In the genomic region with DNA sequence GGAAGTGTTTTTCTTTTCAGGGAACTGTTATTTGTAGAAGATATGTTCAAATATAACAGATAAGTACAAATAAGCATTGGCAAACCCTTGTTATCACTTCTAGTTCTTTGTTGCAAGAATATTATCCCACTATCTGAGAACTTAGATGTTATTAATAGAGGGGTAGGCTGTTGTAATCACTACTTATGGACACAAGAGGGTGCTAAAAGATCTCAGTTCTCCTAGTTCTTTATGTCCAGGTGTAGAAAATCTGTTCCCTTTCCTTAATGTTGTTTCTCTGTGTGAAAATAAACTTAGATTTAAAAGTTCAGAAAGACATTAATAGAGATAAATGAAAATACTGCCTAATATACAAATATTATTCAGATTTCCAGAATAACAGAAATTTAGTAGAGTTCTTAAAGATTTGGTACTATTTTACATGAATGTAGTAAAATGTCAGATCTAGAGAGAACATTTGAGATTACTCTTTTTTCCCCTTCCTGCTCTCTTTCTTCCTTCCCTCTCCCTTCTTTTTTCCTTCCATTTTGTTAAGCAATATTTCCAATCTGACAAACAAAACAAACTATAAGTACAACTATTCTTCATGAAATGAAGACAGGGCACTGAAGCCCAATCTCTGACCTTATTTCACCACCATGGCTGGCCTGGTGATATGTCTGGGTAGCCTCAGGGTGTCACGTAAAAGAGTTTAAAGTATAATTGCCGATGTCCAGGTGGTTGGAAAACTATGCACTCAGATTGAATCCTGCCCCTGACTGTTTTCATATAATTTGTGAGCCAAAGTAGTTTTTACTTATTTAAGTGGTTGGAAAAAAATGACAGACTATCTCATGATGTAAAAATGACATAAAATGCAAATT, we compare ENCODE assay signal across 9 cellular contexts. TPM values are rescaled to one million over a fixed set of nuclear protein-coding genes. Genes with fewer than 3 reads are reported as not detected.
A peak's percentile ranks its signal among the peaks of the same experiment; 100 is the strongest.
DNase-seq lines count a peak whose midpoint lies in the region; ATAC-seq and TF ChIP-seq lines count a peak whose summit lies in the region.
"Had no signal": no experiment of that assay in that cellular context is flagged by ENCODE, and none has a peak within 500 bp of the region (broad histone marks: within the 10 kb centered on the region; RNA-seq: fewer than 3 reads in every experiment).

No MANE protein-coding gene starts in this region.

- no peaks in the 10 kb centered on the region for H3K79me2 ChIP-seq in fibroblast of lung (ENCODE audit: control insufficient read depth, insufficient read depth, low read length)

- WGBS in psoas muscle, 3 donors = 63 to 74% (median 69%) methylated on average over 2 of the region's 2 CpGs

- no peak overlapping the region for H3K27ac ChIP-seq in fibroblast of lung (ENCODE audit: insufficient read depth, low read length)
- no peak overlapping the region for H3K27ac ChIP-seq in psoas muscle

- H2AFZ ChIP-seq in fibroblast of lung (ENCODE audit: low read length) = no peak overlapping the region

- H3K36me3 Mint-ChIP-seq in activated CD4-positive, alpha-beta memory T cell treated with anti-CD3 and anti-CD28 coated beads for 36 hours = no peaks in the 10 kb centered on the region
- H3K36me3 Mint-ChIP-seq: naive B cell had no signal

- TF ChIP-seq CTCF in fibroblast of lung (conservative IDR thresholded peaks at IDR 0.05 in 1 of 2, IDR thresholded peaks at IDR 0.05 in 1 of 2; ENCODE audit: low read depth in 1 of 2, low read length in 2 of 2) = peak; percentile 37 to 66
- peak; percentile 56 for TF ChIP-seq CTCF in psoas muscle (IDR thresholded peaks at IDR 0.05)

- peak; percentile 24 for DNase-seq in Caki2 (ENCODE audit: low read depth)
- peak; percentile 22 for DNase-seq in HT1080 (ENCODE audit: low read depth)
- peak; percentile 41 for DNase-seq in RPMI8226
- DNase-seq in fibroblast of lung (ENCODE audit: low read depth in 2 of 2) = peak; percentile 32 to 67
- DNase-seq in psoas muscle = no peak
- no peak for DNase-seq in activated CD4-positive, alpha-beta memory T cell treated with anti-CD3 and anti-CD28 coated beads for 36 hours
- no peak for DNase-seq in effector CD8-positive, alpha-beta T cell (lab: John Stamatoyannopoulos, UW)
- DNase-seq: naive B cell had no signal

- ATAC-seq in GM19438 (IDR thresholded peaks at IDR 0.05; ENCODE audit: low read depth, unreplicated experiment) (peak; percentile 80), psoas muscle (peak in 1 of 4 donors; percentile 41)

- no peak overlapping the region for H3K4me3 Mint-ChIP-seq in activated CD4-positive, alpha-beta memory T cell treated with anti-CD3 and anti-CD28 coated beads for 36 hours
- H3K4me3 Mint-ChIP-seq: naive B cell had no signal

- no peaks in the 10 kb centered on the region for H3K9me3 ChIP-seq in fibroblast of lung (ENCODE audit: control insufficient read depth, insufficient read depth, low read depth, low read length)
- H3K9me3 ChIP-seq in psoas muscle = no peaks in the 10 kb centered on the region

- H3K4me1 ChIP-seq in fibroblast of lung (ENCODE audit: control insufficient read depth, extremely low read depth, insufficient read depth, low read length) (no peaks in the 10 kb centered on the region), psoas muscle (no peaks in the 10 kb centered on the region)

- H3K27me3 Mint-ChIP-seq in activated CD4-positive, alpha-beta memory T cell treated with anti-CD3 and anti-CD28 coated beads for 36 hours = peaks cover 2% of the 10 kb centered on the region
- H3K27me3 Mint-ChIP-seq: naive B cell had no signal

- H3K4me3 ChIP-seq in fibroblast of lung (replicated peaks in 1 of 4; ENCODE audit: control extremely low read depth in 1 of 4, insufficient read depth in 1 of 4, low read depth in 3 of 4, low read length in 4 of 4) = no peak overlapping the region
- no peak overlapping the region for H3K4me3 ChIP-seq in psoas muscle

- intact Hi-C loops in psoas muscle (cut with DNase I) = loop anchor here in 1 of 2 donors (10.0 kb wide), 1 partner anchor 145 kb away; no protein-coding TSS in a partner anchor
- intact Hi-C loops in activated CD4-positive, alpha-beta memory T cell treated with anti-CD3 and anti-CD28 coated beads for 36 hours (cut with micrococcal nuclease) = loop anchor here (1.0 to 10.0 kb wide), 3 partner anchors 425 to 781 kb away; no protein-coding TSS in a partner anchor

- H3K36me3 ChIP-seq in fibroblast of lung (ENCODE audit: control insufficient read depth, insufficient read depth, low read length) = no peaks in the 10 kb centered on the region
- no peaks in the 10 kb centered on the region for H3K36me3 ChIP-seq in psoas muscle (ENCODE audit: insufficient read depth in 1 of 2, low read depth in 1 of 2)

- POLR2A ChIA-PET in activated CD4-positive, alpha-beta memory T cell treated with anti-CD3 and anti-CD28 coated beads for 36 hours (lab: Charles Lee) = no interaction called here

- CTCF ChIA-PET in activated CD4-positive, alpha-beta memory T cell treated with anti-CD3 and anti-CD28 coated beads for 36 hours (lab: Charles Lee) = interaction anchor here (0.7 to 1.1 kb wide), 3 partner anchors 425 to 781 kb away, joined by 3 to 4 read pairs (median 3); no protein-coding TSS in a partner anchor

- no peaks in the 10 kb centered on the region for H3K4me1 Mint-ChIP-seq in activated CD4-positive, alpha-beta memory T cell treated with anti-CD3 and anti-CD28 coated beads for 36 hours (ENCODE audit: low read depth)
- H3K4me1 Mint-ChIP-seq: naive B cell had no signal

- H3K27ac Mint-ChIP-seq in activated CD4-positive, alpha-beta memory T cell treated with anti-CD3 and anti-CD28 coated beads for 36 hours = no peak overlapping the region
- H3K27ac Mint-ChIP-seq: naive B cell had no signal

- no peaks in the 10 kb centered on the region for H3K9me3 Mint-ChIP-seq in activated CD4-positive, alpha-beta memory T cell treated with anti-CD3 and anti-CD28 coated beads for 36 hours

- H4K20me1 ChIP-seq in fibroblast of lung (ENCODE audit: control insufficient read depth, extremely low read depth, insufficient read depth, low read length) = no peaks in the 10 kb centered on the region

- H3K4me2 ChIP-seq in fibroblast of lung (ENCODE audit: extremely low read depth, insufficient read depth, low read length) = no peak overlapping the region

- H3K27me3 ChIP-seq in fibroblast of lung (ENCODE audit: control insufficient read depth, insufficient read depth, low read length) (no peaks in the 10 kb centered on the region), psoas muscle (ENCODE audit: insufficient read depth in 3 of 3, low read length in 2 of 3) (no peaks in the 10 kb centered on the region)

- in situ Hi-C loops in Caki2 (cut with HindIII; ENCODE audit: low pct_unique_long_range_greater_than_20kb, low sequenced_read_pairs) = no loop called here

- no peak overlapping the region for H3K9ac ChIP-seq in fibroblast of lung (ENCODE audit: insufficient read depth, low read length)

RNA-seq across cellular contexts. Expression of a gene that starts 43.6 kb away (rescaled TPM):
- not detected in 2 replicates for total RNA-seq in Caki2 (2014; rRNA removed; shearing (Covaris generic); ENCODE audit: low replicate concordance)
- total RNA-seq in HT1080 (2014; rRNA removed; shearing (Covaris generic)) = 0.84 and 3.3 TPM in 2 replicates
- polyA plus RNA-seq in HT1080 (2015; cell fraction: cytosol; rRNA removed) = 0.45 and 2.0 TPM in 2 replicates
- 0.45 and 0.79 TPM in 2 replicates for polyA plus RNA-seq in HT1080 (2015; cell fraction: nucleus; rRNA removed)
- total RNA-seq in fibroblast of lung = not detected in 2 replicates
- polyA plus RNA-seq in fibroblast of lung = not detected in 2 replicates
- 0.36 TPM in 1 of 2 replicates, not detected in the other for polyA plus RNA-seq in fibroblast of lung (2012)
- polyA minus RNA-seq in fibroblast of lung (ENCODE audit: low replicate concordance) = not detected in 2 replicates
- total RNA-seq in psoas muscle = not detected
- polyA plus RNA-seq in psoas muscle = not detected
- not detected for total RNA-seq in activated CD4-positive, alpha-beta memory T cell treated with anti-CD3 and anti-CD28 coated beads for 36 hours

Comparison
In these comparisons a context has a peak if more than half of its experiments do, and no peak if none do; other contexts are left out.
1. DNase-seq: peak in Caki2 (single experiment), HT1080 (single experiment), RPMI8226 (single experiment) and fibroblast of lung (2 of 2); none in psoas muscle (0 of 2), activated CD4-positive, alpha-beta memory T cell treated with anti-CD3 and anti-CD28 coated beads for 36 hours (single experiment) and effector CD8-positive, alpha-beta T cell (single experiment).